1 cellular context compared by ENCODE assay signal in genomic region chr9:109117856-109118801, GRCh38.
TF ChIP-seq lines count a peak whose summit lies in the region.

No MANE protein-coding gene starts in this region.

TF ChIP-seq in K562, 482 proteins besides CTCF, POLR2A, EP300 and RAD21 (continued from another document and continues in another):
- TF ChIP-seq ZNF398 (CRISPR knock-in tag; IDR thresholded peaks at IDR 0.05) (no peak), ATF7 (IDR thresholded peaks at IDR 0.05) (peak; percentile 74), CHD1 (IDR thresholded peaks at IDR 0.05; ENCODE audit: low read length) (no peak), EP400 (IDR thresholded peaks at IDR 0.05) (0 out of 2 replicates have a peak, but pooled peaks have one; percentile 16), PHF21A (IDR thresholded peaks at IDR 0.05; ENCODE audit: borderline replicate concordance, low read depth) (no peak), ZNF511 (CRISPR knock-in tag; IDR thresholded peaks at IDR 0.05) (0 out of 2 replicates have a peak, but pooled peaks have one; percentile 47), SAFB2 (IDR thresholded peaks at IDR 0.05; ENCODE audit: borderline replicate concordance, low read depth, low read length, severe bottlenecking) (no peak), ZBTB8A (IDR thresholded peaks at IDR 0.05; ENCODE audit: partially characterized antibody) (no peak), SOX6 (IDR thresholded peaks at IDR 0.05) (no peak), ZZZ3 (IDR thresholded peaks at IDR 0.05) (no peak), MAFK (IDR thresholded peaks at IDR 0.05; ENCODE audit: low read length) (peak; percentile 10; the same call in 1 of the 2 replicates), HINFP (tag; conservative IDR thresholded peaks at IDR 0.05; ENCODE audit: low read depth) (no peak), ZBTB49 (CRISPR knock-in tag; IDR thresholded peaks at IDR 0.05; ENCODE audit: borderline replicate concordance) (no peak), MNT (conservative IDR thresholded peaks at IDR 0.05) (0 out of 4 replicates have a peak, but pooled peaks of 1 of the 2 experiments have one; percentile 29), ARID3A (IDR thresholded peaks at IDR 0.05; ENCODE audit: borderline replicate concordance, low read depth, low read length) (peak; percentile 74; the same call in 1 of the 2 replicates), RNF2 (IDR thresholded peaks at IDR 0.05) (no peak; the same call in 1 of the 2 replicates), NFIC (IDR thresholded peaks at IDR 0.05) (peak; percentile 45), CHD2 (IDR thresholded peaks at IDR 0.05; ENCODE audit: low read depth, low read length) (no peak), GABPB1 (CRISPR knock-in tag; IDR thresholded peaks at IDR 0.05) (no peak), CGGBP1 (CRISPR knock-in tag; IDR thresholded peaks at IDR 0.05) (no peak), ZNF197 (CRISPR knock-in tag; IDR thresholded peaks at IDR 0.05; ENCODE audit: low read depth) (no peak), FOSL1 (tag; conservative IDR thresholded peaks at IDR 0.05) (peak; percentile 97), ZBTB40 (IDR thresholded peaks at IDR 0.05) (peak; percentile 27; the same call in 1 of the 2 replicates), ZBTB40 (CRISPR knock-in tag; IDR thresholded peaks at IDR 0.05) (no peak), ZC3H8 (IDR thresholded peaks at IDR 0.05) (no peak), PML (IDR thresholded peaks at IDR 0.05; ENCODE audit: low read length) (0 out of 2 replicates have a peak, but pooled peaks have one; percentile 16), ZNF75A (CRISPR knock-in tag; IDR thresholded peaks at IDR 0.05) (no peak), ILK (tag; IDR thresholded peaks at IDR 0.05; ENCODE audit: borderline replicate concordance, low read depth) (no peak), TCF7L2 (IDR thresholded peaks at IDR 0.05; ENCODE audit: low read depth, low read length) (no peak), MEIS2 (IDR thresholded peaks at IDR 0.05; ENCODE audit: partially characterized antibody) (peak; percentile 96), GATAD2A (IDR thresholded peaks at IDR 0.05) (no peak), ZBTB34 (CRISPR knock-in tag; IDR thresholded peaks at IDR 0.05) (no peak), BDP1 (IDR thresholded peaks at IDR 0.05; ENCODE audit: insufficient read depth, insufficient read length) (no peak), CEBPB (tag; IDR thresholded peaks at IDR 0.05) (peak; percentile 88), BCOR (IDR thresholded peaks at IDR 0.05) (peak; percentile 30; the same call in 1 of the 2 replicates), TBP (optimal IDR thresholded peaks at IDR 0.05; ENCODE audit: low read depth, low read length) (peak; percentile 21), KDM4B (IDR thresholded peaks at IDR 0.05; ENCODE audit: borderline replicate concordance in 2 of 2, low read depth in 1 of 2) (no peak), ZKSCAN3 (CRISPR knock-in tag; IDR thresholded peaks at IDR 0.05) (no peak), NFYB (IDR thresholded peaks at IDR 0.05; ENCODE audit: extremely low read depth, insufficient read length) (peak; percentile 96), ETS2 (tag; IDR thresholded peaks at IDR 0.05; ENCODE audit: borderline replicate concordance, poor library complexity, severe bottlenecking) (no peak), ELF2 (CRISPR knock-in tag; IDR thresholded peaks at IDR 0.05) (no peak), ZNF668 (CRISPR knock-in tag; IDR thresholded peaks at IDR 0.05) (no peak), FOS (IDR thresholded peaks at IDR 0.05; ENCODE audit: extremely low read depth, insufficient read length) (peak; percentile 80)
